Comparison of ENCODE assay signal across 8 cellular contexts in genomic region chr17:1484586-1485310, GRCh38. TPM values are rescaled to one million over a fixed set of nuclear protein-coding genes. Genes with fewer than 3 reads are reported as not detected.
DNase-seq lines count a peak whose midpoint lies in the region; ATAC-seq, FAIRE-seq and TF ChIP-seq lines count a peak whose summit lies in the region.

No MANE protein-coding gene starts in this region.

- H2AFZ ChIP-seq in GM23338: no peak overlapping the region

- ATAC-seq in GM23338 (peak; percentile 44), GM21360 (IDR thresholded peaks at IDR 0.05; ENCODE audit: unreplicated experiment) (no peak)

- no peaks in the 10 kb centered on the region; the same call in 1 of the 2 replicates for H4K20me1 ChIP-seq in GM23338 (replicated peaks; ENCODE audit: insufficient read depth)

- peaks cover 26% of the 10 kb centered on the region for H3K36me3 Mint-ChIP-seq in GM23338 (ENCODE audit: low read depth)
- peaks cover 15% of the 10 kb centered on the region for H3K36me3 Mint-ChIP-seq in nephron progenitor cell (ENCODE audit: low read depth)

- H3K4me3 Mint-ChIP-seq in GM23338 (peak overlapping the region; percentile 81), nephron progenitor cell (peak overlapping the region; percentile 82)

- H3K4me1 Mint-ChIP-seq in GM23338: peaks cover 30% of the 10 kb centered on the region
- peaks cover 52% of the 10 kb centered on the region for H3K4me1 Mint-ChIP-seq in nephron progenitor cell

- TF ChIP-seq CTCF in GM23338 (conservative IDR thresholded peaks at IDR 0.05; ENCODE audit: low read depth in 2 of 2): peak in 1 of 2 experiments; percentile 26; a peak in 1 of 4 replicates
- TF ChIP-seq CTCF in nephron progenitor cell (IDR thresholded peaks at IDR 0.05): peak; percentile 22

- H3K36me3 ChIP-seq in GM23338 (ENCODE audit: insufficient read depth) (no peaks in the 10 kb centered on the region), esophagus (ENCODE audit: control insufficient read depth in 2 of 2, insufficient read depth in 2 of 2, low read length in 1 of 2) (peaks cover 3 to 27% of the 10 kb centered on the region in 2 donors)

- H3K4me1 ChIP-seq in GM23338 (ENCODE audit: insufficient read depth) (peaks cover 13% of the 10 kb centered on the region), esophagus (ENCODE audit: control insufficient read depth in 2 of 2, insufficient read depth in 2 of 2, low read length in 1 of 2) (peaks cover 8 to 17% of the 10 kb centered on the region in 2 donors)

- H3K27me3 Mint-ChIP-seq in GM23338 (ENCODE audit: insufficient read depth, low read depth, poor library complexity): peaks cover 46% of the 10 kb centered on the region
- H3K27me3 Mint-ChIP-seq in nephron progenitor cell (ENCODE audit: low read depth, poor library complexity): peaks cover 20% of the 10 kb centered on the region

- peaks cover 35% of the 10 kb centered on the region for H3F3A ChIP-seq in GM23338 (replicated peaks; ENCODE audit: low read depth)

- H3K9me2 ChIP-seq in GM23338 (ENCODE audit: insufficient read depth): no peaks in the 10 kb centered on the region

- peak overlapping the region; percentile 59; the same call in 1 of the 2 replicates for H3K4me3 ChIP-seq in GM08714 (ENCODE audit: low read length)
- H3K4me3 ChIP-seq in GM23338: peak overlapping the region; percentile 63
- peak overlapping the region; percentile 63 to 84 for H3K4me3 ChIP-seq in esophagus (ENCODE audit: low read depth in 1 of 2, low read length in 2 of 2)

- H3K79me2 ChIP-seq in GM23338 (replicated peaks; ENCODE audit: insufficient read depth): 0 out of 2 replicates have a peak, but pooled peaks cover 8% of the 10 kb centered on the region

- H3K27ac ChIP-seq in GM23338 (ENCODE audit: low read depth) (no peak overlapping the region), esophagus (ENCODE audit: low read depth in 2 of 2, low read length in 1 of 2) (peak overlapping the region; percentile 95 to 96)

- H3K9me3 ChIP-seq in esophagus (ENCODE audit: control insufficient read depth in 2 of 2, insufficient read depth in 1 of 2, low read depth in 1 of 2, low read length in 1 of 2): no peaks in the 10 kb centered on the region

- H3K4me2 ChIP-seq in GM23338: peak overlapping the region; percentile 85

- FAIRE-seq in frontal cortex (lab: Jason Lieb, UNC): no peak

- DNase-seq in GM23338 (ENCODE audit: low spot score): peak; percentile 81
- DNase-seq in NCI-H146 treated with DMSO at 0.1 percent for 48 hours (lab: John Stamatoyannopoulos, UW; ENCODE audit: unreplicated experiment): peak; percentile 50
- DNase-seq in activated CD4-positive, alpha-beta T cell treated with anti-CD3 and anti-CD28 coated beads for 4 hours: peak; percentile 53 to 69
- DNase-seq in nephron progenitor cell: peak; percentile 63
- no peak for DNase-seq in frontal cortex (ENCODE audit: low spot score in 2 of 2)

- peaks cover 36% of the 10 kb centered on the region for H3K27me3 ChIP-seq in GM23338 (ENCODE audit: insufficient read depth)
- H3K27me3 ChIP-seq in esophagus (ENCODE audit: control insufficient read depth in 1 of 2, insufficient read depth in 2 of 2, low read length in 2 of 2): no peaks in the 10 kb centered on the region

- H3K9me3 Mint-ChIP-seq in GM23338 (no peaks in the 10 kb centered on the region; the same call in 2 of the 3 replicates), nephron progenitor cell (no peaks in the 10 kb centered on the region)

- H3K27ac Mint-ChIP-seq in GM23338 (peak overlapping the region; percentile 46; the same call in 1 of the 2 replicates), nephron progenitor cell (no peak overlapping the region)

- WGBS in esophagus, 2 donors: 10 to 15% methylated on average over 11 of the region's 11 CpGs

TF ChIP-seq in GM23338, 12 proteins besides CTCF, POLR2A, EP300 and RAD21:
- TF ChIP-seq POLR2AphosphoS5 (IDR thresholded peaks at IDR 0.05; ENCODE audit: low read depth) (no peak), NANOG (IDR thresholded peaks at IDR 0.05; ENCODE audit: borderline replicate concordance) (no peak), ZNF331 (CRISPR knock-in tag; IDR thresholded peaks at IDR 0.05; ENCODE audit: low read depth) (no peak), ZNF462 (CRISPR knock-in tag; IDR thresholded peaks at IDR 0.05) (no peak), EZH2phosphoT487 (IDR thresholded peaks at IDR 0.05; ENCODE audit: unreplicated experiment) (no peak), CREB1 (CRISPR knock-in tag; IDR thresholded peaks at IDR 0.05; ENCODE audit: low read depth) (no peak), ZNF114 (CRISPR knock-in tag; IDR thresholded peaks at IDR 0.05) (no peak), STAT1 (IDR thresholded peaks at IDR 0.05; ENCODE audit: unreplicated experiment) (no peak), JUNB (IDR thresholded peaks at IDR 0.05; ENCODE audit: unreplicated experiment) (no peak)

RNA-seq across cellular contexts. Expression of gene MYO1C, which starts 7.7 kb away (rescaled TPM):
- 35.2 and 57.1 TPM in 2 replicates for total RNA-seq in GM23338 (2014; rRNA removed; shearing (Covaris generic))
- polyA plus RNA-seq in GM23338 (2016; fragmentation: Nextera tagmentation; extraction: Ambion mirVana) (12.3 and 13.9 TPM in 2 replicates), esophagus (10 to 100 TPM; 42.0 to 45.0 TPM)
- total RNA-seq in frontal cortex: 9.0 TPM

RNA-seq across cellular contexts. Expression of gene CRK, which starts 28.7 kb away (rescaled TPM):
- 59.8 and 61.1 TPM in 2 replicates for total RNA-seq in GM23338 (2014; rRNA removed; shearing (Covaris generic))
- polyA plus RNA-seq in GM23338 (2016; fragmentation: Nextera tagmentation; extraction: Ambion mirVana): 28.6 and 32.6 TPM in 2 replicates
- 10 to 100 TPM; 17.8 to 23.8 TPM for polyA plus RNA-seq in esophagus
- 164 TPM for total RNA-seq in frontal cortex

RNA-seq across cellular contexts. Expression of gene INPP5K, which starts 31.7 kb away (rescaled TPM):
- total RNA-seq in GM23338 (2014; rRNA removed; shearing (Covaris generic)): 22.5 and 29.7 TPM in 2 replicates
- 8.4 TPM in 2 replicates for polyA plus RNA-seq in GM23338 (2016; fragmentation: Nextera tagmentation; extraction: Ambion mirVana)
- 10 to 100 TPM; 16.1 to 19.5 TPM for polyA plus RNA-seq in esophagus
- 28.5 TPM for total RNA-seq in frontal cortex

Comparison
In these comparisons a context has a peak if more than half of its experiments do, and no peak if none do; other contexts are left out.
1. DNase-seq: peak in GM23338 (single experiment), NCI-H146 treated with DMSO at 0.1 percent for 48 hours (single experiment), activated CD4-positive, alpha-beta T cell treated with anti-CD3 and anti-CD28 coated beads for 4 hours (2 of 2) and nephron progenitor cell (single experiment); none in frontal cortex (0 of 2).
2. Peak in every context shown above with its lines, with median percentiles within 50 percentile points of each other: H3K4me3 ChIP-seq.